7 cellular contexts compared by ENCODE assay signal in the genomic region with DNA sequence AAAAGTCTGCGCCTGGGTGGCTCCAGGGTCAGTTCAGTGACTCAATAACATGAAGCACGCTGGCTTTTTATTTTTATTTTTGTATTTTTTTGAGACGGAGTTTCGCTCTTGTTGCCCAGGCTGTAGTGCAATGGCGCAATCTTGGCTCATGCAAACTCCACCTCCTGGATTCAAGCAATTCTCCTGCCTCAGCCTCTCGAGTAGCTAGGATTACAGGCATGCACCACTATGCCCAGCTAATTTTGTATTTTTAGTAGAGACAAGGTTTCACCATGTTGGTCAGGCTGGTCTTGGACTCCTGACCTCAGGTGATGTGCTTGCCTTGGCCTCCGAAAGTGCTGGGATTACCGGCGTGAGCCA. TPM values are rescaled to one million over a fixed set of nuclear protein-coding genes. Genes with fewer than 3 reads are reported as not detected.
A peak's percentile ranks its signal among the peaks of the same experiment; 100 is the strongest.
DNase-seq lines count a peak whose midpoint lies in the region; ATAC-seq, FAIRE-seq and TF ChIP-seq lines count a peak whose summit lies in the region.
"Not testable (repeated sequence)": the region's sequence is repeated elsewhere in the genome, so short reads cannot be mapped to it uniquely, and the experiment has no call there.

No MANE protein-coding gene starts in this region.

- H3K9ac ChIP-seq in MM.1S (ENCODE audit: low read length), result peak overlapping the region; percentile 89
- H3K9ac ChIP-seq in HepG2 (ENCODE audit: insufficient read depth, low read depth, low read length); parathyroid adenoma; subcutaneous abdominal adipose tissue (ENCODE audit: low read length in 5 of 5): not testable (repeated sequence)

- CTCF ChIA-PET in OCI-LY7 (lab: Charles Lee; ENCODE audit: unreplicated experiment); HepG2 (lab: Yijun Ruan, JAX; ENCODE audit: low intra/inter-chr PET ratio, low total read pairs): not testable (repeated sequence)

- H4K20me1 ChIP-seq in MM.1S (ENCODE audit: insufficient read depth, low read length); OCI-LY7 (ENCODE audit: insufficient read depth, low read length); HepG2 (ENCODE audit: insufficient read depth, low read length): not testable (repeated sequence)

- peak overlapping the region; percentile 53 for H3K4me3 ChIP-seq in GM12875 (ENCODE audit: low read depth, low read length)
- H3K4me3 ChIP-seq in MM.1S (ENCODE audit: low read length), result peak overlapping the region; percentile 75
- H3K4me3 ChIP-seq in OCI-LY7 (ENCODE audit: low read depth, low read length, poor library complexity, severe bottlenecking), result peak overlapping the region; percentile 43
- peak overlapping the region; percentile 59 for H3K4me3 ChIP-seq in coronary artery
- peak overlapping the region; percentile 22 to 66 (median 46) for H3K4me3 ChIP-seq in HepG2 (replicated peaks in 1 of 3; ENCODE audit: insufficient read depth in 1 of 3, low read depth in 2 of 3, low read length in 3 of 3)
- not testable (repeated sequence) for H3K4me3 ChIP-seq in parathyroid adenoma (ENCODE audit: low read depth, low read length)
- peak overlapping the region; percentile 20 to 57 (median 46) for H3K4me3 ChIP-seq in subcutaneous abdominal adipose tissue (ENCODE audit: low read depth in 1 of 5, low read length in 5 of 5)

- TF ChIP-seq CTCF in GM12875 (IDR thresholded peaks at IDR 0.05; ENCODE audit: borderline replicate concordance, insufficient read depth, low read depth, low read length); MM.1S (IDR thresholded peaks at IDR 0.05; ENCODE audit: low read length); OCI-LY7 (conservative IDR thresholded peaks at IDR 0.05; ENCODE audit: low read length); coronary artery (IDR thresholded peaks at IDR 0.05); HepG2 (CRISPR knock-in tag; IDR thresholded peaks at IDR 0.05); parathyroid adenoma (IDR thresholded peaks at IDR 0.05): not testable (repeated sequence)

- not testable (repeated sequence) for BruUV-seq in OCI-LY7 (replicated peaks; lab: Mats Ljungman, UMichigan); HepG2 (replicated peaks; lab: Mats Ljungman, UMichigan)

- intact Hi-C loops in OCI-LY7 (cut with micrococcal nuclease; ENCODE audit: unreplicated experiment); HepG2 (cut with micrococcal nuclease; ENCODE audit: unreplicated experiment): not testable (repeated sequence)

- in situ Hi-C loops in HepG2 (cut with HindIII; ENCODE audit: extremely low pct_ligation_motif_present, low pct_unique_long_range_greater_than_20kb), result not testable (repeated sequence)

- FAIRE-seq in HepG2 (lab: Jason Lieb, UNC), result not testable (repeated sequence)

- not testable (repeated sequence) for DNase-seq in MM.1S; OCI-LY7 (ENCODE audit: low spot score); coronary artery (ENCODE audit: low spot score); HepG2 (ENCODE audit: low spot score)

- POLR2A ChIA-PET in OCI-LY7 (lab: Charles Lee) (interaction anchor here (0.6 to 2.6 kb wide), 12 partner anchors 9 to 669 kb away, joined by 3 to 29 read pairs (median 4); no protein-coding TSS in a partner anchor), HepG2 (lab: Yijun Ruan, JAX) (interaction anchor here (0.8 to 1.6 kb wide), 4 partner anchors 15 to 261 kb away, joined by 3 to 7 read pairs (median 4); partner anchors contain the start of gene CEP68)

- not testable (repeated sequence) for TF ChIP-seq RAD21 in HepG2 (CRISPR knock-in tag; IDR thresholded peaks at IDR 0.05)

- TF ChIP-seq EP300 in HepG2 (IDR thresholded peaks at IDR 0.05; ENCODE audit: low read depth in 2 of 2, low read length in 2 of 2); HepG2 (CRISPR knock-in tag; IDR thresholded peaks at IDR 0.05; ENCODE audit: borderline replicate concordance): not testable (repeated sequence)

- not testable (repeated sequence) for H3K36me3 ChIP-seq in MM.1S (replicated peaks; ENCODE audit: insufficient read depth, low read length); OCI-LY7 (ENCODE audit: insufficient read depth, low read length); HepG2 (replicated peaks in 1 of 2; ENCODE audit: control insufficient read depth in 1 of 2, insufficient read depth in 2 of 2, low read length in 2 of 2); parathyroid adenoma (ENCODE audit: control insufficient read depth, insufficient read depth, low read length); subcutaneous abdominal adipose tissue (ENCODE audit: control insufficient read depth in 5 of 5, insufficient read depth in 5 of 5, low read length in 5 of 5)

- peak overlapping the region; percentile 91 for H3K27ac ChIP-seq in MM.1S (ENCODE audit: low read length)
- H3K27ac ChIP-seq in OCI-LY7 (ENCODE audit: low read depth, low read length, poor library complexity, severe bottlenecking), result peak overlapping the region; percentile 49
- H3K27ac ChIP-seq in coronary artery; HepG2 (ENCODE audit: extremely low read length, insufficient read depth, low read length); parathyroid adenoma: not testable (repeated sequence)
- peak overlapping the region; percentile 63 for H3K27ac ChIP-seq in subcutaneous abdominal adipose tissue (ENCODE audit: low read depth, low read length)

- not testable (repeated sequence) for H2AFZ ChIP-seq in MM.1S (ENCODE audit: low read length); HepG2 (ENCODE audit: low read length)
- H2AFZ ChIP-seq in OCI-LY7 (ENCODE audit: low read length) (peak overlapping the region; percentile 66; the same call in 1 of the 2 replicates), parathyroid adenoma (peak overlapping the region; percentile 41)

- H3K9me2 ChIP-seq in MM.1S (replicated peaks; ENCODE audit: insufficient read depth, low read length); OCI-LY7 (ENCODE audit: insufficient read depth, low read length): not testable (repeated sequence)

- H3K79me2 ChIP-seq in MM.1S (ENCODE audit: low read length), result peaks cover 56% of the 10 kb centered on the region
- H3K79me2 ChIP-seq in OCI-LY7 (ENCODE audit: insufficient read depth, low read depth, low read length); HepG2 (ENCODE audit: insufficient read depth, low read length); parathyroid adenoma: not testable (repeated sequence)

- H3F3A ChIP-seq in MM.1S (ENCODE audit: insufficient read depth, low read length), result peaks cover 48% of the 10 kb centered on the region

- H3K4me2 ChIP-seq in MM.1S (ENCODE audit: low read depth, low read length) (peak overlapping the region; percentile 94), OCI-LY7 (ENCODE audit: low read length) (peak overlapping the region; percentile 72), HepG2 (ENCODE audit: low read depth, low read length) (peak overlapping the region; percentile 74)
- not testable (repeated sequence) for H3K4me2 ChIP-seq in parathyroid adenoma (ENCODE audit: low read length)

- not testable (repeated sequence) for H3K27me3 ChIP-seq in MM.1S (replicated peaks; ENCODE audit: insufficient read depth, low read length); HepG2 (ENCODE audit: control insufficient read depth in 1 of 2, insufficient read depth in 2 of 2, low read length in 2 of 2); parathyroid adenoma (ENCODE audit: control insufficient read depth, insufficient read depth, low read length); subcutaneous abdominal adipose tissue (ENCODE audit: control insufficient read depth in 5 of 5, insufficient read depth in 4 of 5, low read length in 5 of 5)

- ATAC-seq in HepG2, result not testable (repeated sequence)

- H3K9me3 ChIP-seq in MM.1S (replicated peaks; ENCODE audit: insufficient read depth, low read length); HepG2 (ENCODE audit: low read length); parathyroid adenoma (ENCODE audit: control insufficient read depth, low read length); subcutaneous abdominal adipose tissue (ENCODE audit: control insufficient read depth in 5 of 5, low read length in 5 of 5): not testable (repeated sequence)
- peaks cover 10% of the 10 kb centered on the region; the same call in 1 of the 2 replicates for H3K9me3 ChIP-seq in OCI-LY7 (ENCODE audit: low read length)

- H3K4me1 ChIP-seq in MM.1S (ENCODE audit: low read length) (peaks cover 52% of the 10 kb centered on the region), OCI-LY7 (ENCODE audit: insufficient read depth, low read length, poor library complexity, severe bottlenecking) (peaks cover 65% of the 10 kb centered on the region), HepG2 (ENCODE audit: insufficient read depth, low read length) (peaks cover 48% of the 10 kb centered on the region), subcutaneous abdominal adipose tissue (ENCODE audit: control insufficient read depth in 5 of 5, insufficient read depth in 5 of 5, low read length in 5 of 5) (peaks cover 2 to 29% (median 18%) of the 10 kb centered on the region in 5 donors)
- not testable (repeated sequence) for H3K4me1 ChIP-seq in parathyroid adenoma

- not testable (repeated sequence) for TF ChIP-seq POLR2A in HepG2 (IDR thresholded peaks at IDR 0.05; ENCODE audit: insufficient read depth in 1 of 2, low read depth in 2 of 2, low read length in 2 of 2)

- 36% methylated on average over 9 of the region's 9 CpGs for WGBS in HepG2 (ENCODE audit: low lambda C conversion rate)

RNA-seq across cellular contexts. Expression of gene SLC1A4, which starts 51.0 kb away (rescaled TPM):
- total RNA-seq in OCI-LY7 (2014; rRNA removed; shearing (Covaris generic)), result 17.2 and 20.6 TPM in 2 replicates
- total RNA-seq in OCI-LY7 (2022) (27.7 and 31.1 TPM in 2 replicates), HepG2 (2016; rRNA removed; fragmentation: Illumina TruSeq; extraction: Trizol) (24.4 and 39.6 TPM in 2 replicates)
- 7.9 and 8.9 TPM in 2 replicates for total RNA-seq in HepG2 (2016; cell fraction: cytosol; rRNA removed; fragmentation: Illumina TruSeq; extraction: Trizol; ENCODE audit: low read depth)
- total RNA-seq in HepG2 (2016; cell fraction: insoluble cytoplasmic fraction; rRNA removed; fragmentation: Illumina TruSeq; extraction: Trizol), result 19.9 and 39.6 TPM in 2 replicates
- 15.6 and 16.1 TPM in 2 replicates for total RNA-seq in HepG2 (2016; cell fraction: membrane; rRNA removed; fragmentation: Illumina TruSeq; extraction: Trizol)
- 34.0 and 41.6 TPM in 2 replicates for total RNA-seq in HepG2 (2016; cell fraction: nucleus; rRNA removed; fragmentation: Illumina TruSeq; extraction: Trizol)
- 20.8 and 21.0 TPM in 2 replicates for polyA plus RNA-seq in HepG2 (2011; rRNA removed)
- polyA plus RNA-seq in HepG2 (2011; cell fraction: cytosol; rRNA removed), result 19.0 and 19.8 TPM in 2 replicates
- polyA plus RNA-seq in HepG2 (2011; cell fraction: nucleus; rRNA removed), result 14.2 and 15.7 TPM in 2 replicates
- polyA plus RNA-seq in HepG2 (2012), result 19.0 and 28.6 TPM in 2 replicates
- 4.5 and 6.0 TPM in 2 replicates for polyA plus RNA-seq in HepG2 (2016; cell fraction: cytosol; fragmentation: Illumina TruSeq; extraction: Trizol; ENCODE audit: low read depth)
- 16.3 and 20.1 TPM in 2 replicates for polyA plus RNA-seq in HepG2 (2016; cell fraction: insoluble cytoplasmic fraction; fragmentation: Illumina TruSeq; extraction: Trizol; ENCODE audit: low read depth)
- polyA plus RNA-seq in HepG2 (2016; cell fraction: membrane; fragmentation: Illumina TruSeq; extraction: Trizol; ENCODE audit: low read depth), result 11.7 TPM in 2 replicates
- 47.5 and 51.6 TPM in 2 replicates for polyA plus RNA-seq in HepG2 (2016; cell fraction: nucleus; fragmentation: Illumina TruSeq; extraction: Trizol; ENCODE audit: insufficient read depth, low read depth)
- polyA minus RNA-seq in HepG2 (2011; rRNA and poly(A)+ RNA removed; ENCODE audit: low replicate concordance), result 17.8 and 99.3 TPM in 2 replicates
- polyA minus RNA-seq in HepG2 (2011; cell fraction: cytosol; rRNA and poly(A)+ RNA removed), result 42.1 and 43.6 TPM in 2 replicates
- 21.1 and 24.4 TPM in 2 replicates for polyA minus RNA-seq in HepG2 (2011; cell fraction: nucleus; rRNA and poly(A)+ RNA removed)
